ENCODE assay signal across 16 cellular contexts in genomic region chr3:41041899-41042298, GRCh38.
"Had no signal": no experiment of that assay in that cellular context is flagged by ENCODE, and none has a peak within 500 bp of the region (broad histone marks: within the 10 kb centered on the region; RNA-seq: fewer than 3 reads in every experiment).

No MANE protein-coding gene starts in this region.

- H3K27me3 ChIP-seq: pancreas, right lobe of liver, suprapubic skin, thyroid gland, upper lobe of left lung, uterus had no signal

- ATAC-seq: natural killer cell; right lobe of liver; stimulated activated naive CD8-positive, alpha-beta T cell treated with anti-CD3 and anti-CD28 coated beads, Interleukin-15, Interleukin-2, amounts not matched to agents 100 U/mL and 50 U/mL, for 24 hours had no signal

- H3K27ac ChIP-seq: coronary artery, pancreas, right lobe of liver, suprapubic skin, thyroid gland, upper lobe of left lung, uterus had no signal

- H3K9me3 ChIP-seq: pancreas, right lobe of liver, suprapubic skin, thyroid gland, upper lobe of left lung, uterus had no signal

- H3K4me1 ChIP-seq: pancreas, right lobe of liver, suprapubic skin, thyroid gland, upper lobe of left lung, uterus had no signal

- H3K4me3 ChIP-seq: coronary artery, pancreas, right lobe of liver, suprapubic skin, thyroid gland, upper lobe of left lung, uterus had no signal

- DNase-seq: central memory CD4-positive, alpha-beta T cell; effector CD4-positive, alpha-beta T cell; islet precursor cell; mammary epithelial cell; natural killer cell; pancreas; right lobe of liver; stimulated activated CD4-positive, alpha-beta T cell treated with anti-CD3 and anti-CD28 coated beads, Interleukin-12 subunit alpha, Interleukin-12 subunit beta, amount 100 ng/mL, for 4 hours; stimulated activated CD4-positive, alpha-beta T cell treated with anti-CD3 and anti-CD28 coated beads, Interleukin-2, amount 100 ng/mL, for 48 hours; stimulated activated naive CD8-positive, alpha-beta T cell treated with anti-CD3 and anti-CD28 coated beads, Interleukin-15, Interleukin-2, amounts not matched to agents 100 U/mL and 50 U/mL, for 24 hours; thyroid gland; upper lobe of left lung; uterus had no signal

- FAIRE-seq: frontal cortex, pancreas had no signal

- H3K36me3 ChIP-seq: pancreas, right lobe of liver, suprapubic skin, thyroid gland, upper lobe of left lung, uterus had no signal
